17 cellular contexts compared by ENCODE assay signal in the genomic region with DNA sequence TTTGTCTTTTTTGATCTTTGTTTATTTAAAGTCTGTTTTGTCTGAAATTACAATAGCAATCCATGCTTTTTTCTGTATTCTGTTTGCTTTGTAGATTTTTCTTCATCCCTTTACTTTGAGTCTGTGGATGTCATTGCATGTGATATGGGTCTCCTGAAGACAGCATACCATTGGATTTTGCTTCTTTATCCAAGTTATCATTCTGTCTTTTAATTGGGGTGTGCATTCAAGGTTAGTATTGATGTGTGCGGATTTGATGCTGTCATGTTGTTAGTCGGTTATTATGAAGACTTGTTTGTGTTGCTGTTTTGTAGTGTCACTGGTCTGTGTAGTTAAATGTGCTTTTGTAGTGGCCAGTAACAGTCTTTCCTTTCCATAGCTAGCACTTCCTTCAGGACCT. TPM values are rescaled to one million over a fixed set of nuclear protein-coding genes. Genes with fewer than 3 reads are reported as not detected.
DNase-seq lines count a peak whose midpoint lies in the region; ATAC-seq, FAIRE-seq and TF ChIP-seq lines count a peak whose summit lies in the region.
"Had no signal": no experiment of that assay in that cellular context is flagged by ENCODE, and none has a peak within 500 bp of the region (broad histone marks: within the 10 kb centered on the region; RNA-seq: fewer than 3 reads in every experiment).

No MANE protein-coding gene starts in this region.

- CTCF ChIA-PET in IMR-90 (lab: Yijun Ruan, JAX) = no interaction called here

- H3K4me1 ChIP-seq in IMR-90 (ENCODE audit: control insufficient read depth, insufficient read depth, low read length) = peaks cover 6% of the 10 kb centered on the region; the same call in 1 of the 2 replicates
- H3K4me1 ChIP-seq: Caco-2, HAP-1 had no signal

- H3K4me2 ChIP-seq in IMR-90 (ENCODE audit: low read depth, low read length) = no peak overlapping the region

- H2BK5ac ChIP-seq in IMR-90 (ENCODE audit: low read depth, low read length, poor library complexity, severe bottlenecking) = no peak overlapping the region

- H3K27ac ChIP-seq in IMR-90 (ENCODE audit: insufficient read depth, low read length) (no peak overlapping the region), epithelial cell of prostate (peak overlapping the region; percentile 76)
- H3K27ac ChIP-seq: C4-2B had no signal

- peaks cover 9% of the 10 kb centered on the region for H3K9me1 ChIP-seq in IMR-90 (ENCODE audit: insufficient read depth, low read length)

- no peak overlapping the region for H3K14ac ChIP-seq in IMR-90 (replicated peaks; ENCODE audit: low read depth, low read length)

- BruUV-seq in IMR-90 (replicated peaks; lab: Mats Ljungman, UMichigan) = no TSS peak

- peaks cover 19 to 52% of the 10 kb centered on the region in 2 experiments for H3K79me1 ChIP-seq in IMR-90 (ENCODE audit: low read depth in 1 of 2, low read length in 2 of 2)

- H2AFZ ChIP-seq in IMR-90 (replicated peaks; ENCODE audit: low read length, poor library complexity) = no peak overlapping the region

- intact Hi-C loops in IMR-90 (cut with micrococcal nuclease) = no loop called here
- intact Hi-C loops in head of caudate nucleus (cut with DNase I) = no loop called here

- H3K9ac ChIP-seq in IMR-90 (ENCODE audit: low read depth, low read length) = no peak overlapping the region

- peaks cover 3% of the 10 kb centered on the region; the same call in 1 of the 2 replicates for H3K9me3 ChIP-seq in IMR-90 (ENCODE audit: control insufficient read depth, insufficient read depth, low read length)
- H3K9me3 ChIP-seq: HAP-1 had no signal

- no peak overlapping the region for H4K8ac ChIP-seq in IMR-90 (ENCODE audit: low read depth in 2 of 2, low read length in 2 of 2)

- POLR2A ChIA-PET in IMR-90 (lab: Charles Lee; ENCODE audit: unreplicated experiment) = no interaction called here

- H3K27me3 ChIP-seq in IMR-90 (ENCODE audit: control insufficient read depth, insufficient read depth, low read length) = no peaks in the 10 kb centered on the region

- in situ Hi-C loops in IMR-90 (cut with MboI; ENCODE audit: low sequenced_read_pairs) = no loop called here

- H4K5ac ChIP-seq in IMR-90 (ENCODE audit: low read depth, low read length) = no peak overlapping the region

- TF ChIP-seq POLR2A in H54 (IDR thresholded peaks at IDR 0.05; ENCODE audit: low read depth, low read length) = no peak
- TF ChIP-seq POLR2A in IMR-90 (IDR thresholded peaks at IDR 0.05; ENCODE audit: low read depth, low read length) = no peak

- H4K20me1 ChIP-seq in IMR-90 (ENCODE audit: insufficient read depth, low read length) = peaks cover 9% of the 10 kb centered on the region

- WGBS in IMR-90 (ENCODE audit: extremely low coverage in 2 of 2, insufficient read length in 1 of 2), 2 experiments = no CpG with 5 or more reads among the region's 2 CpGs

- no peak overlapping the region for H2BK20ac ChIP-seq in IMR-90 (ENCODE audit: low read depth, low read length)

- H4K91ac ChIP-seq in IMR-90 (ENCODE audit: insufficient read depth, low read depth, low read length) = no peak overlapping the region

- TF ChIP-seq RAD21 in IMR-90 (IDR thresholded peaks at IDR 0.05; ENCODE audit: low read length) = no peak

- no peak overlapping the region for H3K23ac ChIP-seq in IMR-90 (ENCODE audit: low read depth, low read length)

- peak; percentile 45 for FAIRE-seq in H54 (lab: Jason Lieb, UNC)
- FAIRE-seq: A204.1, G401.6, H1, HTR-8/SVneo had no signal

- H2BK120ac ChIP-seq in IMR-90 (ENCODE audit: low read depth, low read length) = peak overlapping the region; percentile 19; the same call in 1 of the 2 replicates

- no peak for TF ChIP-seq CTCF in IMR-90 (conservative IDR thresholded peaks at IDR 0.05; ENCODE audit: low read depth, low read length)

- dilution Hi-C loops in IMR-90 (cut with HindIII; ENCODE audit: low sequenced_read_pairs, unreplicated experiment) = no loop called here

- H3K4ac ChIP-seq in IMR-90 (ENCODE audit: low read depth, low read length) = no peak overlapping the region

- H3K36me3 ChIP-seq in IMR-90 (ENCODE audit: control insufficient read depth, insufficient read depth, low read length) = no peaks in the 10 kb centered on the region
- H3K36me3 ChIP-seq: HAP-1 had no signal

- no peak for ATAC-seq in IMR-90 (ENCODE audit: low read depth)
- no peak for ATAC-seq in GM21529 (IDR thresholded peaks at IDR 0.05; ENCODE audit: unreplicated experiment)

- DNase-seq in H54 (ENCODE audit: insufficient read length, low spot score) (no peak), IMR-90 (no peak), epithelial cell of prostate (ENCODE audit: low read depth, low spot score) (no peak), head of caudate nucleus (no peak), hippocampal formation (lab: John Stamatoyannopoulos, UW) (no peak)
- no peak for DNase-seq in activated T-cell treated with anti-CD3 and anti-CD28 coated beads, Interleukin-2, amount 50 U/mL, for 48 hours
- DNase-seq: AML-193; Caco-2; CD4-positive, alpha-beta T cell; KG1 had no signal

- no peak overlapping the region for H3K18ac ChIP-seq in IMR-90 (ENCODE audit: low read depth, low read length)

- H2AK9ac ChIP-seq in IMR-90 (replicated peaks; ENCODE audit: low read depth, low read length, poor library complexity) = no peak overlapping the region

- H3K56ac ChIP-seq in IMR-90 (ENCODE audit: extremely low read depth, insufficient read depth, low read length) = no peak overlapping the region

- H3K4me3 ChIP-seq in IMR-90 (ENCODE audit: insufficient read depth, low read depth, low read length) = no peak overlapping the region
- H3K4me3 ChIP-seq: HAP-1 had no signal

- no peak overlapping the region for H2AK5ac ChIP-seq in IMR-90 (ENCODE audit: low read depth, low read length)

- H2BK15ac ChIP-seq in IMR-90 (ENCODE audit: low read depth, low read length) = no peak overlapping the region

TF ChIP-seq in IMR-90, 13 proteins besides CTCF, POLR2A, EP300 and RAD21:
- TF ChIP-seq RCOR1 (IDR thresholded peaks at IDR 0.05; ENCODE audit: insufficient replicate concordance, low read length) (no peak), MAZ (IDR thresholded peaks at IDR 0.05; ENCODE audit: borderline replicate concordance, low read depth, low read length) (no peak)
- TF ChIP-seq, protein P1, sequence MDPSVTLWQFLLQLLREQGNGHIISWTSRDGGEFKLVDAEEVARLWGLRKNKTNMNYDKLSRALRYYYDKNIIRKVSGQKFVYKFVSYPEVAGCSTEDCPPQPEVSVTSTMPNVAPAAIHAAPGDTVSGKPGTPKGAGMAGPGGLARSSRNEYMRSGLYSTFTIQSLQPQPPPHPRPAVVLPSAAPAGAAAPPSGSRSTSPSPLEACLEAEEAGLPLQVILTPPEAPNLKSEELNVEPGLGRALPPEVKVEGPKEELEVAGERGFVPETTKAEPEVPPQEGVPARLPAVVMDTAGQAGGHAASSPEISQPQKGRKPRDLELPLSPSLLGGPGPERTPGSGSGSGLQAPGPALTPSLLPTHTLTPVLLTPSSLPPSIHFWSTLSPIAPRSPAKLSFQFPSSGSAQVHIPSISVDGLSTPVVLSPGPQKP (IDR thresholded peaks at IDR 0.05; ENCODE audit: borderline replicate concordance, low read depth, low read length) = no peak
TF ChIP-seq in IMR-90: peak in this region for 0.

RNA-seq across cellular contexts. Expression of a gene that starts 23.0 kb away (rescaled TPM):
- total RNA-seq in IMR-90 (2012; rRNA removed) = 24.4 and 34.2 TPM in 2 replicates
- 9.6 and 10.4 TPM in 2 replicates for polyA plus RNA-seq in IMR-90 (2012; rRNA removed)
- polyA plus RNA-seq in IMR-90 (2012; cell fraction: cytosol; rRNA removed) = 0.56 and 1.00 TPM in 2 replicates
- 2.3 and 23.9 TPM in 2 replicates for polyA plus RNA-seq in IMR-90 (2012; cell fraction: nucleus; rRNA removed; ENCODE audit: low replicate concordance)

RNA-seq across cellular contexts. Expression of a gene that starts 23.3 kb away (rescaled TPM):
- total RNA-seq in IMR-90 (2012; rRNA removed) = 7.2 and 10.3 TPM in 2 replicates
- 6.0 and 7.2 TPM in 2 replicates for polyA plus RNA-seq in IMR-90 (2012; rRNA removed)
- polyA plus RNA-seq in IMR-90 (2012; cell fraction: cytosol; rRNA removed) = 2.3 and 2.7 TPM in 2 replicates
- 2.8 and 5.9 TPM in 2 replicates for polyA plus RNA-seq in IMR-90 (2012; cell fraction: nucleus; rRNA removed; ENCODE audit: low replicate concordance)
